22 cellular contexts compared by ENCODE assay signal in the genomic region with DNA sequence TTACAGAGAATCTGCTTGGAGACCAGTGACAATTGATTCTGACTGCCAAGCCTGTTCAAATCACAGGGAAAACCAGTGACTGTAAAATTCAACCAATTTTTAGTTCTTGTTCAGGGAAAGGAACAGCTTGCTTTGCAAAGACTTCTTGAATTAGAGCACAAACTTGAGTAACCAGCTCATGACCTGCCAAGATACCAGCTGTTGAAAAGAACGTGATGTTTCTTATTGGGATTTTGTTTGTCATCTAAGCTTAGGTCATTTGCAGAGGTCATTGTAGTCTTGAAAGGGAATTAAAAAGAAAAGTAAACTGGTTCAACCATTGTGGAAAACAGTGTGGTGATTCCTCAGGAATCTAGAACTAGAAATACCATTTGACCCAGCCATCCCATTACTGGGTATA.
DNase-seq lines count a peak whose midpoint lies in the region; ATAC-seq and TF ChIP-seq lines count a peak whose summit lies in the region.
"Had no signal": no experiment of that assay in that cellular context is flagged by ENCODE, and none has a peak within 500 bp of the region (broad histone marks: within the 10 kb centered on the region; RNA-seq: fewer than 3 reads in every experiment).

No MANE protein-coding gene starts in this region.

- peak overlapping the region; percentile 52 for H3K4me3 Mint-ChIP-seq in natural killer cell
- H3K4me3 Mint-ChIP-seq in natural killer cell treated with Interleukin-12 subunit alpha and Interleukin-12 subunit beta and Interleukin-15 and Interleukin-18, amount 100 ng/mL, for 72 hours = no peak overlapping the region
- H3K4me3 Mint-ChIP-seq: CD14-positive monocyte; CD4-positive, alpha-beta T cell; CD8-positive, alpha-beta memory T cell; GM23338; H9 had no signal

- peaks cover 21 to 40% of the 10 kb centered on the region in 2 donors for H3K4me1 Mint-ChIP-seq in natural killer cell
- peaks cover 19 to 30% of the 10 kb centered on the region in 2 donors for H3K4me1 Mint-ChIP-seq in natural killer cell treated with Interleukin-12 subunit alpha and Interleukin-12 subunit beta and Interleukin-15 and Interleukin-18, amount 100 ng/mL, for 72 hours (ENCODE audit: low read depth in 2 of 2)
- H3K4me1 Mint-ChIP-seq: CD8-positive, alpha-beta memory T cell; GM23338; H9 had no signal

- peak overlapping the region in 1 of 2 donors; percentile 85 for H3K27ac Mint-ChIP-seq in natural killer cell
- no peak overlapping the region for H3K27ac Mint-ChIP-seq in natural killer cell treated with Interleukin-12 subunit alpha and Interleukin-12 subunit beta and Interleukin-15 and Interleukin-18, amount 100 ng/mL, for 72 hours
- H3K27ac Mint-ChIP-seq: CD14-positive monocyte; CD4-positive, alpha-beta T cell; GM23338; H9 had no signal

- no peaks in the 10 kb centered on the region for H3K9me3 Mint-ChIP-seq in natural killer cell
- H3K9me3 Mint-ChIP-seq in natural killer cell treated with Interleukin-12 subunit alpha and Interleukin-12 subunit beta and Interleukin-15 and Interleukin-18, amount 100 ng/mL, for 72 hours = peaks cover 3% of the 10 kb centered on the region
- H3K9me3 Mint-ChIP-seq: CD4-positive, alpha-beta T cell; H9 had no signal

- TF ChIP-seq CTCF in natural killer cell (IDR thresholded peaks at IDR 0.05) = no peak
- no peak for TF ChIP-seq CTCF in fibroblast of pulmonary artery (IDR thresholded peaks at IDR 0.05; ENCODE audit: low read length, missing control alignments)

- intact Hi-C loops in Right ventricle myocardium inferior (cut with DNase I) = no loop called here
- intact Hi-C loops in cardiac septum (cut with DNase I) = loop anchor here (10.0 kb wide), 1 partner anchor 256 kb away; no protein-coding TSS in a partner anchor
- intact Hi-C loops in natural killer cell (cut with micrococcal nuclease) = loop anchor here (5.0 kb wide), 2 partner anchors 948 to 1013 kb away; no protein-coding TSS in a partner anchor

- H3K27me3 Mint-ChIP-seq in natural killer cell (ENCODE audit: low read depth in 2 of 2) = no peaks in the 10 kb centered on the region
- no peaks in the 10 kb centered on the region for H3K27me3 Mint-ChIP-seq in natural killer cell treated with Interleukin-12 subunit alpha and Interleukin-12 subunit beta and Interleukin-15 and Interleukin-18, amount 100 ng/mL, for 72 hours
- H3K27me3 Mint-ChIP-seq: CD4-positive, alpha-beta T cell; CD8-positive, alpha-beta memory T cell had no signal

- ATAC-seq in Right ventricle myocardium inferior (peak; percentile 42), natural killer cell (no peak)
- ATAC-seq in natural killer cell treated with Interleukin-12 subunit alpha and Interleukin-12 subunit beta and Interleukin-15 and Interleukin-18, amount 100 ng/mL, for 72 hours = no peak
- ATAC-seq: A549, GM12878, GM23338, HCT116 had no signal

- DNase-seq in Right ventricle myocardium inferior (ENCODE audit: missing footprints) = no peak
- no peak for DNase-seq in cardiac septum (ENCODE audit: low spot score)
- DNase-seq in natural killer cell = no peak
- no peak for DNase-seq in natural killer cell treated with Interleukin-12 subunit alpha and Interleukin-12 subunit beta and Interleukin-15 and Interleukin-18, amount 100 ng/mL, for 72 hours (ENCODE audit: low spot score)
- peak; percentile 17 for DNase-seq in fibroblast of pulmonary artery (ENCODE audit: low read depth)
- no peak for DNase-seq in A172 (ENCODE audit: low spot score)
- DNase-seq: ACHN; AML-193; BE2C; CD4-positive, alpha-beta T cell; CD8-positive, alpha-beta memory T cell; DMS 273 treated with DMSO at 0.1 percent for 48 hours; DMS79; EL; GDM1; H9 had no signal

- no peak overlapping the region for H3K4me3 ChIP-seq in fibroblast of pulmonary artery (replicated peaks; ENCODE audit: low read depth, low read length)
- H3K4me3 ChIP-seq: A549; BLaER1 treated with 17β-estradiol and CSF1 and Interleukin-3, amounts not matched to agents 10 nM and 100 nM; GM12878; GM23338 had no signal

- H3K36me3 Mint-ChIP-seq in natural killer cell = no peaks in the 10 kb centered on the region
- no peaks in the 10 kb centered on the region for H3K36me3 Mint-ChIP-seq in natural killer cell treated with Interleukin-12 subunit alpha and Interleukin-12 subunit beta and Interleukin-15 and Interleukin-18, amount 100 ng/mL, for 72 hours
- H3K36me3 Mint-ChIP-seq: CD14-positive monocyte; CD8-positive, alpha-beta memory T cell had no signal
